In genomic region chr3:189137416-189137815, GRCh38 we compare ENCODE assay signal across 29 cellular contexts. TPM values are rescaled to one million over a fixed set of nuclear protein-coding genes. Genes with fewer than 3 reads are reported as not detected.
"Had no signal": no experiment of that assay in that cellular context is flagged by ENCODE, and none has a peak within 500 bp of the region (broad histone marks: within the 10 kb centered on the region; RNA-seq: fewer than 3 reads in every experiment).

No MANE protein-coding gene starts in this region.

- H3K27ac Mint-ChIP-seq: activated CD4-positive, alpha-beta T cell treated with anti-CD3 and anti-CD28 coated beads for 36 hours; activated CD8-positive, alpha-beta memory T cell treated with anti-CD3 and anti-CD28 coated beads, Interleukin-2, amount 10 ng/mL, durations not matched to agents 7 days and 5 days; activated CD8-positive, alpha-beta T cell treated with anti-CD3 and anti-CD28 coated beads, Interleukin-2, amount 10 ng/mL, durations not matched to agents 7 days and 5 days; activated naive CD4-positive, alpha-beta T cell treated with anti-CD3 and anti-CD28 coated beads, Interleukin-2, amount 50 U/mL, for 24 hours; activated naive CD8-positive, alpha-beta T cell treated with anti-CD3 and anti-CD28 coated beads, Interleukin-2, amount 50 U/mL, for 24 hours; activated T-helper 2 cell treated with anti-CD3 and anti-CD28 coated beads, Interferon-gamma antibody, Interleukin-2, Interleukin-4, amounts not matched to agents 10 μg/mL and 5 μg/mL and 100 μg/mL, durations not matched to agents 14 hours and 24 hours and 36 hours; stimulated activated naive B cell treated with anti-CD40 and anti-IgM and Interleukin-4, amounts not matched to agents 10 μg/mL and 1 μg/mL and 100 μg/mL, for 72 hours had no signal

- ATAC-seq: activated CD8-positive, alpha-beta memory T cell treated with anti-CD3 and anti-CD28 coated beads, Interleukin-2, amount 10 ng/mL, durations not matched to agents 7 days and 5 days; activated CD8-positive, alpha-beta T cell treated with anti-CD3 and anti-CD28 coated beads, Interleukin-2, amount 10 ng/mL, durations not matched to agents 7 days and 5 days; activated naive CD8-positive, alpha-beta T cell treated with anti-CD3 and anti-CD28 coated beads, Interleukin-2, amount 50 U/mL, for 24 hours; body of pancreas; gastroesophageal sphincter; heart right ventricle; naive thymus-derived CD4-positive, alpha-beta T cell; stimulated activated naive B cell treated with anti-CD40 and anti-IgM and Interleukin-4, amounts not matched to agents 10 μg/mL and 1 μg/mL and 100 μg/mL, for 72 hours; T-cell; upper lobe of right lung had no signal

- H3K9me3 ChIP-seq: body of pancreas, gastroesophageal sphincter, heart right ventricle, left ventricle myocardium inferior, sigmoid colon, stomach, thyroid gland, upper lobe of right lung had no signal

- H3K36me3 ChIP-seq: cardiac muscle cell, gastroesophageal sphincter, heart right ventricle, left ventricle myocardium inferior, sigmoid colon, stomach, thyroid gland had no signal

- H3K4me3 Mint-ChIP-seq: activated CD4-positive, alpha-beta T cell treated with anti-CD3 and anti-CD28 coated beads for 36 hours; activated CD8-positive, alpha-beta memory T cell treated with anti-CD3 and anti-CD28 coated beads, Interleukin-2, amount 10 ng/mL, durations not matched to agents 7 days and 5 days; activated CD8-positive, alpha-beta T cell treated with anti-CD3 and anti-CD28 coated beads, Interleukin-2, amount 10 ng/mL, durations not matched to agents 7 days and 5 days; activated naive CD4-positive, alpha-beta T cell treated with anti-CD3 and anti-CD28 coated beads, Interleukin-2, amount 50 U/mL, for 24 hours; activated naive CD8-positive, alpha-beta T cell treated with anti-CD3 and anti-CD28 coated beads, Interleukin-2, amount 50 U/mL, for 24 hours; naive thymus-derived CD4-positive, alpha-beta T cell; stimulated activated naive B cell treated with anti-CD40 and anti-IgM and Interleukin-4, amounts not matched to agents 10 μg/mL and 1 μg/mL and 100 μg/mL, for 72 hours; T-cell had no signal

- H3K27me3 ChIP-seq: body of pancreas, gastroesophageal sphincter, heart right ventricle, sigmoid colon, stomach, thyroid gland, upper lobe of right lung had no signal

- H3K27me3 Mint-ChIP-seq: activated CD8-positive, alpha-beta memory T cell treated with anti-CD3 and anti-CD28 coated beads, Interleukin-2, amount 10 ng/mL, durations not matched to agents 7 days and 5 days; activated naive CD4-positive, alpha-beta T cell treated with anti-CD3 and anti-CD28 coated beads, Interleukin-2, amount 50 U/mL, for 24 hours; activated naive CD8-positive, alpha-beta T cell treated with anti-CD3 and anti-CD28 coated beads, Interleukin-2, amount 50 U/mL, for 24 hours; T-cell had no signal

- H3K27ac ChIP-seq: body of pancreas, cardiac muscle cell, gastroesophageal sphincter, heart right ventricle, left ventricle myocardium inferior, sigmoid colon, stomach, thyroid gland, upper lobe of right lung had no signal

- DNase-seq: activated CD4-positive, alpha-beta T cell treated with anti-CD3 and anti-CD28 coated beads for 36 hours; activated CD4-positive, CD25-positive, alpha-beta regulatory T cell; activated CD8-positive, alpha-beta memory T cell treated with anti-CD3 and anti-CD28 coated beads, Interleukin-2, amount 10 ng/mL, durations not matched to agents 7 days and 5 days; activated CD8-positive, alpha-beta T cell treated with anti-CD3 and anti-CD28 coated beads, Interleukin-2, amount 10 ng/mL, durations not matched to agents 7 days and 5 days; activated naive CD8-positive, alpha-beta T cell treated with anti-CD3 and anti-CD28 coated beads, Interleukin-2, amount 50 U/mL, for 24 hours; activated T-cell treated with anti-CD3 and anti-CD28 coated beads, Interleukin-2, amount 50 U/mL, for 48 hours; amygdala; body of pancreas; heart right ventricle; left ventricle myocardium inferior; midbrain; naive thymus-derived CD4-positive, alpha-beta T cell; occipital lobe; posterior cingulate gyrus; sigmoid colon; small intestine; stimulated activated CD4-positive, alpha-beta T cell treated with anti-CD3 and anti-CD28 coated beads, Interleukin-1b, Interleukin-23, amount 100 ng/mL, for 48 hours; stimulated activated CD4-positive, alpha-beta T cell treated with anti-CD3 and anti-CD28 coated beads, Interleukin-4, amount 100 ng/mL, for 4 hours; stimulated activated CD8-positive, alpha-beta memory T cell treated with anti-CD3 and anti-CD28 coated beads, Interleukin-4, amount 100 ng/mL, for 48 hours; stimulated activated naive B cell treated with anti-CD40 and anti-IgM and Interleukin-4, amounts not matched to agents 10 μg/mL and 1 μg/mL and 100 μg/mL, for 72 hours; stomach; T-cell; thyroid gland; upper lobe of right lung had no signal

- H3K4me1 ChIP-seq: body of pancreas, gastroesophageal sphincter had no signal

- H3K4me3 ChIP-seq: body of pancreas, cardiac muscle cell, gastroesophageal sphincter, heart right ventricle, left ventricle myocardium inferior, sigmoid colon, stomach, thyroid gland, upper lobe of right lung had no signal

RNA-seq across cellular contexts. Expression of gene TPRG1, which starts 34.4 kb away (rescaled TPM):
- total RNA-seq: endothelial cell of umbilical vein had no signal
